Comparison of ENCODE assay signal across 8 cellular contexts in the genomic region with DNA sequence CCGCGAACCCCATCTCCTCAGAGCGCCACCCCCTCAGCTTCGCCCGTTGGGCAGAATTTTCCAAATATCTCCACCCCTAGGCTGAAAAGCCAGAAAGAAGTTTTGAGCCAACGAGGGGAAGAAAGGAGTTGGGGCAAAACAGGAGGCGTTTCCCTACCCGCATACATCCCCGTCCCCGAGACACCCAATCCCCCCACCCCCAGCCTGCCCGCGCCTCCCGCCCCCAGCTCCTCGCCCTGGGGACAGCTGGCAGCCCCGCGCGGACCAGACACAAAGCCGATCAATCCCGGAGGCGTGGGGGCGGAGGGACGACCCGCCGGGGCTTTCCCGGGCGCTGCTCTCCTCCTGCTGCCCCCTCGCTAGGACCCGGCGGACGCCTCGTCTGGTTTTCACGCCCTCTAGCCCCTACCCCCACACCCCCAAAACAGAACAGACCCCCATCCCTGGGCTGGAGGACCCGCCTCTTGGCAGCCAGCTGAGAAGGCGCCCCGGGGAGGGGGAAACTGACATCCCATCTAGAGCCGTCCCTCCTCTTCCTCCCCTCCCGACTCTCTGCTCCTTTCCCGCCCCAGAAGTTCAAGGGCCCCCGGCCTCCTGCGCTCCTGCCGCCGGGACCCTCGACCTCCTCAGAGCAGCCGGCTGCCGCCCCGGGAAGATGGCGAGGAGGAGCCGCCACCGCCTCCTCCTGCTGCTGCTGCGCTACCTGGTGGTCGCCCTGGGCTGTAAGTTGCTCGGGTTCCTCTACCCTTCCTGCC. TPM values are rescaled to one million over a fixed set of nuclear protein-coding genes. Genes with fewer than 3 reads are reported as not detected.
DNase-seq lines count a peak whose midpoint lies in the region; ATAC-seq, FAIRE-seq and TF ChIP-seq lines count a peak whose summit lies in the region.

A gene with protein sequence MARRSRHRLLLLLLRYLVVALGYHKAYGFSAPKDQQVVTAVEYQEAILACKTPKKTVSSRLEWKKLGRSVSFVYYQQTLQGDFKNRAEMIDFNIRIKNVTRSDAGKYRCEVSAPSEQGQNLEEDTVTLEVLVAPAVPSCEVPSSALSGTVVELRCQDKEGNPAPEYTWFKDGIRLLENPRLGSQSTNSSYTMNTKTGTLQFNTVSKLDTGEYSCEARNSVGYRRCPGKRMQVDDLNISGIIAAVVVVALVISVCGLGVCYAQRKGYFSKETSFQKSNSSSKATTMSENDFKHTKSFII (plus strand): TSS at position 92 of the 755 bp plus-strand sequence. CDS start 564 bp downstream, at position 656.

- H3K9me3 ChIP-seq in breast epithelium (no peaks in the 10 kb centered on the region), keratinocyte (ENCODE audit: control insufficient read depth, low read depth, low read length) (no peaks in the 10 kb centered on the region)

- no peak for TF ChIP-seq CTCF in breast epithelium (IDR thresholded peaks at IDR 0.05)
- peak in 1 of 3 experiments; percentile 29 for TF ChIP-seq CTCF in keratinocyte (optimal IDR thresholded peaks at IDR 0.05 in 1 of 3, IDR thresholded peaks at IDR 0.05 in 1 of 3, conservative IDR thresholded peaks at IDR 0.05 in 1 of 3; ENCODE audit: extremely low read depth in 1 of 3, insufficient read depth in 2 of 3, low read length in 3 of 3)

- peak within 1 kb of the TSS; percentile 86 for H3K4me2 ChIP-seq in keratinocyte (ENCODE audit: control insufficient read depth, extremely low read depth, insufficient read depth, low read depth, low read length)

- TF ChIP-seq POLR2A in breast epithelium (IDR thresholded peaks at IDR 0.05): no peak

- FAIRE-seq in keratinocyte (lab: Jason Lieb, UNC): no peak

- H3K9ac ChIP-seq in keratinocyte (ENCODE audit: control insufficient read depth, extremely low read depth, insufficient read depth, low read length): no peak within 1 kb of the TSS

- peak within 1 kb of the TSS; percentile 84 to 86 for H3K27ac ChIP-seq in breast epithelium
- H3K27ac ChIP-seq in keratinocyte (ENCODE audit: control insufficient read depth, insufficient read depth, low read length): no peak within 1 kb of the TSS

- peaks cover 0 to 9% of the 10 kb centered on the region in 2 donors for H3K27me3 ChIP-seq in breast epithelium
- H3K27me3 ChIP-seq in keratinocyte (ENCODE audit: control insufficient read depth, extremely low read depth, insufficient read depth, low read length): peaks cover 42% of the 10 kb centered on the region

- ATAC-seq in GM19397 (IDR thresholded peaks at IDR 0.05; ENCODE audit: unreplicated experiment) (peak; percentile 76), HG03469 (IDR thresholded peaks at IDR 0.05; ENCODE audit: unreplicated experiment) (peak; percentile 37)

- H3K4me1 ChIP-seq in breast epithelium: no peaks in the 10 kb centered on the region
- H3K4me1 ChIP-seq in keratinocyte (ENCODE audit: control insufficient read depth, extremely low read depth, insufficient read depth, low read length): peaks cover 4% of the 10 kb centered on the region

- no peaks in the 10 kb centered on the region for H3K36me3 ChIP-seq in breast epithelium
- no peaks in the 10 kb centered on the region for H3K36me3 ChIP-seq in keratinocyte (ENCODE audit: control insufficient read depth in 2 of 2, extremely low read depth in 1 of 2, insufficient read depth in 2 of 2, low read length in 2 of 2)

- dilution Hi-C loops in keratinocyte (cut with MboI; ENCODE audit: extremely low pct_ligation_motif_present, low sequenced_read_pairs): no loop called here

- peak within 1 kb of the TSS; percentile 64 to 81 (median 67) for H3K4me3 ChIP-seq in breast epithelium
- H3K4me3 ChIP-seq in keratinocyte (ENCODE audit: control insufficient read depth in 2 of 3, extremely low read depth in 1 of 3, insufficient read depth in 2 of 3, low read depth in 1 of 3, low read length in 3 of 3): peak within 1 kb of the TSS; percentile 19 to 55 (median 35)

- H4K20me1 ChIP-seq in keratinocyte (ENCODE audit: control insufficient read depth, extremely low read depth, insufficient read depth, low read length): no peaks in the 10 kb centered on the region

- intact Hi-C loops in breast epithelium (cut with DNase I; ENCODE audit: low total_unique reads): no loop called here

- no peaks in the 10 kb centered on the region for H3K79me2 ChIP-seq in keratinocyte (ENCODE audit: control insufficient read depth, insufficient read depth, low read length)

- no peaks in the 10 kb centered on the region for H3K9me1 ChIP-seq in keratinocyte (ENCODE audit: control insufficient read depth, extremely low read depth, insufficient read depth, low read length)

- H2AFZ ChIP-seq in keratinocyte (ENCODE audit: control insufficient read depth, low read length): peak within 1 kb of the TSS; percentile 19

- DNase-seq in CD1c-positive myeloid dendritic cell (ENCODE audit: extremely low spot score) (peak; percentile 20), T1000 (lab: John Stamatoyannopoulos, UW) (peak; percentile 60), breast epithelium (ENCODE audit: low spot score in 2 of 2) (peak in 1 of 2 donors; percentile 23), keratinocyte (ENCODE audit: low read depth, low spot score) (no peak), DMS153 treated with DMSO at 0.1 percent for 48 hours (lab: John Stamatoyannopoulos, UW; ENCODE audit: unreplicated experiment) (no peak)
- peak; percentile 28 for DNase-seq in stimulated activated CD4-positive, alpha-beta T cell treated with anti-CD3 and anti-CD28 coated beads, Interleukin-1b, Interleukin-23, amount 100 ng/mL, for 48 hours

RNA-seq across cellular contexts. Expression of the gene that starts here (rescaled TPM):
- 10 to 100 TPM in 2 of 3 donors, 1 to 10 TPM in 1; 7.8 to 16.1 (median 11.9) TPM for total RNA-seq in breast epithelium
- polyA plus RNA-seq in keratinocyte: 0.04 TPM in 1 of 3 replicates, not detected in the others
- polyA plus RNA-seq in keratinocyte (2011; ENCODE audit: low read depth): not detected
- 0.01 TPM in 1 of 2 replicates, not detected in the other for polyA plus RNA-seq in keratinocyte (2011; cell fraction: cytosol; rRNA removed)
- not detected in 2 replicates for polyA plus RNA-seq in keratinocyte (2011; cell fraction: nucleus; rRNA removed)
- polyA plus RNA-seq in keratinocyte (2012; ENCODE audit: low replicate concordance): 0.06 TPM in 1 of 2 replicates, not detected in the other
- not detected in 3 replicates for polyA minus RNA-seq in keratinocyte
- polyA minus RNA-seq in keratinocyte (2011; cell fraction: cytosol; rRNA and poly(A)+ RNA removed): not detected
- polyA minus RNA-seq in keratinocyte (2011; cell fraction: nucleus; rRNA and poly(A)+ RNA removed): not detected in 2 replicates

Comparison
In these comparisons a context has a peak if more than half of its experiments do, and no peak if none do; other contexts are left out.
1. DNase-seq: peak in CD1c-positive myeloid dendritic cell (single experiment), T1000 (single experiment) and stimulated activated CD4-positive, alpha-beta T cell treated with anti-CD3 and anti-CD28 coated beads, Interleukin-1b, Interleukin-23, amount 100 ng/mL, for 48 hours (single experiment); none in keratinocyte (single experiment) and DMS153 treated with DMSO at 0.1 percent for 48 hours (single experiment).